ENCODE assay signal across 24 cellular contexts in the genomic region with DNA sequence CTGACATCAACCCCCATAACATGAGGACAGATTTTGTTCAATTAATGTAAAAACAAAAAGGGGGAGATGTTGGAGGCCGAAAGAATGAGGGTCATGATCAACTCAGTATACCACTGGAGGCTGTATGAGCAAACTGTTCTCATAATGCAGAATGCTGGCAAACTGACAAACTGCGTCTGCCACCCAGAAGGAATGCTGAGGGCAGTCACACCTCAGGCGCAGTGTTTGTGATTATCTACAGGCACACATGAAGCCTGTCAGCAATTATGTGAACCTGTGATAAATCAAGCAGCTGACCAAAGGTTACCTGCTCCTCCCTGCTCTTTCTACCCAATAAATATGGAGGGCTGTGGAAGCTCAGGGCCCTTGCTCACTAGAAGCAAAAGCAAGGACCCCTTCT. TPM values are rescaled to one million over a fixed set of nuclear protein-coding genes. Genes with fewer than 3 reads are reported as not detected.
"Had no signal": no experiment of that assay in that cellular context is flagged by ENCODE, and none has a peak within 500 bp of the region (broad histone marks: within the 10 kb centered on the region; RNA-seq: fewer than 3 reads in every experiment).

No MANE protein-coding gene starts in this region.

- H3K4me3 Mint-ChIP-seq: activated CD4-positive, alpha-beta T cell treated with anti-CD3 and anti-CD28 coated beads, Interleukin-2, amount 10 ng/mL, durations not matched to agents 24 days and 14 days; activated CD8-positive, alpha-beta T cell treated with anti-CD3 and anti-CD28 coated beads, Interleukin-2, amount 10 ng/mL, durations not matched to agents 7 days and 5 days; activated T-cell treated with anti-CD3 and anti-CD28 coated beads, Interleukin-2, amount 50 U/mL, for 24 hours; brain; mesothelial cell of epicardium; naive B cell; neural progenitor cell had no signal

- H3K4me1 ChIP-seq: prostate gland, uterus had no signal

- H3K4me3 ChIP-seq: coronary artery, gastrocnemius medialis, neural progenitor cell, prostate gland, tibial artery, uterus had no signal

- H3K9me3 Mint-ChIP-seq: activated CD4-positive, alpha-beta T cell treated with anti-CD3 and anti-CD28 coated beads, Interleukin-2, amount 10 ng/mL, durations not matched to agents 24 days and 14 days; activated T-cell treated with anti-CD3 and anti-CD28 coated beads, Interleukin-2, amount 50 U/mL, for 24 hours; activated T-helper 2 cell treated with anti-CD3 and anti-CD28 coated beads, Interferon-gamma antibody, Interleukin-2, Interleukin-4, amounts not matched to agents 10 μg/mL and 5 μg/mL and 100 μg/mL, durations not matched to agents 14 hours and 24 hours and 36 hours; brain; mesothelial cell of epicardium; naive B cell; neural progenitor cell had no signal

- H3K4me1 Mint-ChIP-seq: activated CD4-positive, alpha-beta T cell treated with anti-CD3 and anti-CD28 coated beads, Interleukin-2, amount 10 ng/mL, durations not matched to agents 24 days and 14 days had no signal

- H3K27ac Mint-ChIP-seq: activated CD4-positive, alpha-beta T cell treated with anti-CD3 and anti-CD28 coated beads, Interleukin-2, amount 10 ng/mL, durations not matched to agents 24 days and 14 days; activated CD8-positive, alpha-beta T cell treated with anti-CD3 and anti-CD28 coated beads, Interleukin-2, amount 10 ng/mL, durations not matched to agents 7 days and 5 days; activated T-cell treated with anti-CD3 and anti-CD28 coated beads, Interleukin-2, amount 50 U/mL, for 24 hours; activated T-helper 2 cell treated with anti-CD3 and anti-CD28 coated beads, Interferon-gamma antibody, Interleukin-2, Interleukin-4, amounts not matched to agents 10 μg/mL and 5 μg/mL and 100 μg/mL, durations not matched to agents 14 hours and 24 hours and 36 hours; mesothelial cell of epicardium; neural progenitor cell had no signal

- H3K27ac ChIP-seq: coronary artery, gastrocnemius medialis, neural progenitor cell, prostate gland, tibial artery, uterus had no signal

- H3K4me2 ChIP-seq: neural progenitor cell had no signal

- H2AFZ ChIP-seq: neural progenitor cell had no signal

- H3K36me3 Mint-ChIP-seq: naive B cell had no signal

- H3K9ac ChIP-seq: neural progenitor cell had no signal

- H3K9me3 ChIP-seq: gastrocnemius medialis, prostate gland, tibial artery, uterus had no signal

- DNase-seq: activated CD4-positive, alpha-beta T cell treated with anti-CD3 and anti-CD28 coated beads, Interleukin-2, amount 10 ng/mL, durations not matched to agents 24 days and 14 days; activated CD8-positive, alpha-beta T cell treated with anti-CD3 and anti-CD28 coated beads, Interleukin-2, amount 10 ng/mL, durations not matched to agents 7 days and 5 days; activated naive CD4-positive, alpha-beta T cell treated with Interleukin-2 at 50 U/mL for 16 hours; activated T-cell treated with anti-CD3 and anti-CD28 coated beads, Interleukin-2, amount 50 U/mL, for 24 hours; central memory CD4-positive, alpha-beta T cell; gastrocnemius medialis; head of caudate nucleus; naive B cell; stimulated activated naive CD4-positive, alpha-beta T cell treated with Interleukin-2 at 50 U/mL for 16 hours; substantia nigra; T-helper 1 cell; T1000; tibial artery; uterus had no signal

- H3K27me3 ChIP-seq: gastrocnemius medialis, neural progenitor cell, uterus had no signal

- H3K36me3 ChIP-seq: gastrocnemius medialis, neural progenitor cell, prostate gland, uterus had no signal

- ATAC-seq: activated CD8-positive, alpha-beta T cell treated with anti-CD3 and anti-CD28 coated beads, Interleukin-2, amount 10 ng/mL, durations not matched to agents 7 days and 5 days; esophagus mucosa; gastrocnemius medialis; SK-N-SH treated with all-trans-retinoic acid at 6 μM for 48 hours had no signal

RNA-seq across cellular contexts. Expression of a gene that starts 27.3 kb away (rescaled TPM):
- total RNA-seq: activated CD4-positive, alpha-beta T cell treated with anti-CD3 and anti-CD28 coated beads, Interleukin-2, amount 10 ng/mL, durations not matched to agents 24 days and 14 days; activated CD8-positive, alpha-beta T cell treated with anti-CD3 and anti-CD28 coated beads, Interleukin-2, amount 10 ng/mL, durations not matched to agents 7 days and 5 days; activated T-helper 2 cell treated with anti-CD3 and anti-CD28 coated beads, Interferon-gamma antibody, Interleukin-2, Interleukin-4, amounts not matched to agents 10 μg/mL and 5 μg/mL and 100 μg/mL, durations not matched to agents 14 hours and 24 hours and 36 hours; lung microvascular endothelial cell; mesothelial cell of epicardium; osteoblast had no signal

RNA-seq across cellular contexts. Expression of a gene that starts 41.3 kb away (rescaled TPM):
- total RNA-seq: activated CD8-positive, alpha-beta T cell treated with anti-CD3 and anti-CD28 coated beads, Interleukin-2, amount 10 ng/mL, durations not matched to agents 7 days and 5 days had no signal
